In genomic region chr12:30843211-30843610, GRCh38 we compare ENCODE assay signal across 21 cellular contexts.
"Had no signal": no experiment of that assay in that cellular context is flagged by ENCODE, and none has a peak within 500 bp of the region (broad histone marks: within the 10 kb centered on the region; RNA-seq: fewer than 3 reads in every experiment).

No MANE protein-coding gene starts in this region.

- H3K27ac ChIP-seq: colonic mucosa, esophagus muscularis mucosa, foreskin keratinocyte, gastroesophageal sphincter, heart left ventricle, left lung, lower lobe of right lung had no signal

- H3K4me1 ChIP-seq: colonic mucosa, foreskin keratinocyte, gastroesophageal sphincter, heart left ventricle, left lung, lower lobe of right lung had no signal

- H3K27ac Mint-ChIP-seq: dendritic cell treated with granulocyte-macrophage colony-stimulating factor and Interleukin-4, amounts not matched to agents 40 ng/mL and 50 ng/mL, for 4 days; effector memory CD8-positive, alpha-beta T cell; mesothelial cell of epicardium; naive thymus-derived CD8-positive, alpha-beta T cell had no signal

- H2AFZ ChIP-seq: hepatocyte had no signal

- H3K4me3 Mint-ChIP-seq: dendritic cell treated with granulocyte-macrophage colony-stimulating factor and Interleukin-4, amounts not matched to agents 40 ng/mL and 50 ng/mL, for 4 days; effector memory CD8-positive, alpha-beta T cell; immature natural killer cell; mesothelial cell of epicardium; naive B cell; naive thymus-derived CD8-positive, alpha-beta T cell had no signal

- H3K79me2 ChIP-seq: hepatocyte had no signal

- H3K27me3 ChIP-seq: colonic mucosa, gastroesophageal sphincter, hepatocyte had no signal

- H3K36me3 ChIP-seq: colonic mucosa, esophagus muscularis mucosa, gastroesophageal sphincter, heart left ventricle, left lung, lower lobe of right lung had no signal

- H3K4me3 ChIP-seq: colonic mucosa, esophagus muscularis mucosa, gastroesophageal sphincter, heart left ventricle, hepatocyte, left lung, lower lobe of right lung, mucosa of descending colon had no signal

- H3K9me3 ChIP-seq: colonic mucosa, esophagus muscularis mucosa, gastroesophageal sphincter, heart left ventricle, left lung, lower lobe of right lung, mucosa of descending colon had no signal

- H3K4me1 Mint-ChIP-seq: immature natural killer cell had no signal

- DNase-seq: colonic mucosa; cortex of kidney; effector CD8-positive, alpha-beta T cell; effector memory CD8-positive, alpha-beta T cell; foreskin keratinocyte; heart left ventricle; hypothalamus; immature natural killer cell; left cardiac atrium; left lung; left ventricle myocardium superior; lower lobe of right lung; mesenchymal stem cell; mucosa of descending colon; naive B cell; naive thymus-derived CD8-positive, alpha-beta T cell had no signal

- ATAC-seq: effector memory CD8-positive, alpha-beta T cell; foreskin keratinocyte; gastroesophageal sphincter; heart left ventricle; left cardiac atrium; left lung; left ventricle myocardium superior; lower lobe of right lung; mucosa of descending colon; naive thymus-derived CD8-positive, alpha-beta T cell had no signal

- H3K36me3 Mint-ChIP-seq: immature natural killer cell; mesothelial cell of epicardium; naive B cell; naive thymus-derived CD8-positive, alpha-beta T cell had no signal

- H3K9me3 Mint-ChIP-seq: dendritic cell treated with granulocyte-macrophage colony-stimulating factor and Interleukin-4, amounts not matched to agents 40 ng/mL and 50 ng/mL, for 4 days; effector memory CD8-positive, alpha-beta T cell; immature natural killer cell; mesothelial cell of epicardium; naive B cell; naive thymus-derived CD8-positive, alpha-beta T cell had no signal
